ENCODE assay signal across 9 cellular contexts in the genomic region with DNA sequence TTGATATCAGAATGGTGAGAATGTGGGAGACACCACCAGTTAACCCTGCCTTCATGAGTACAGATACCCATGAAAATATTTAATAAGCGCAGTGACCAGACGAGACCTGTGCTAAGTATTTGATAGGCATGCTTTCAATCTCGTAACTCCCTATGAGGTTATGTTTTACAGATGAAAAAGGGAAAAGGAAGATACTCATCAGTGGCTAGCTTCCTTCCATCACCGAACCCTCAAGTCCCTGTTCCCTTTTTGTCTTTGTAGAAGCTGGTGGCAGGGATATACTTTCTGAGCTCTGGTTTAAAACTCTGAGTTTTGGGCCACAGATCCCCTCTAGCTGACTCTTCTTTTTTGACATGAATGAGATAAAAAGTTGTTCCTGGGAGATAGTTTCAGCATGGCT. TPM values are rescaled to one million over a fixed set of nuclear protein-coding genes. Genes with fewer than 3 reads are reported as not detected.
DNase-seq lines count a peak whose midpoint lies in the region; ATAC-seq, FAIRE-seq and TF ChIP-seq lines count a peak whose summit lies in the region.
"Had no signal": no experiment of that assay in that cellular context is flagged by ENCODE, and none has a peak within 500 bp of the region (broad histone marks: within the 10 kb centered on the region; RNA-seq: fewer than 3 reads in every experiment).

No MANE protein-coding gene starts in this region.

- ATAC-seq in GM19351 (IDR thresholded peaks at IDR 0.05; ENCODE audit: unreplicated experiment) (peak; percentile 5), K562 (peak; percentile 2), psoas muscle (peak in 1 of 4 donors; percentile 9)

- H4K20me1 ChIP-seq in K562 (replicated peaks; ENCODE audit: control insufficient read depth, insufficient read depth, low read length) = no peaks in the 10 kb centered on the region

- no peaks in the 10 kb centered on the region for H3K9me3 ChIP-seq in HUES48 (ENCODE audit: control insufficient read depth, insufficient read depth, low read length)
- H3K9me3 ChIP-seq in K562 (replicated peaks; ENCODE audit: control insufficient read depth, insufficient read depth, low read depth, low read length) = no peaks in the 10 kb centered on the region
- H3K9me3 ChIP-seq in psoas muscle = no peaks in the 10 kb centered on the region
- H3K9me3 ChIP-seq in Caco-2 = no peaks in the 10 kb centered on the region

- no peak overlapping the region for H2AFZ ChIP-seq in K562 (ENCODE audit: low read depth, low read length)

- intact Hi-C loops in K562 (cut with micrococcal nuclease) = loop anchor here (1.0 to 5.0 kb wide), 4 partner anchors 14 to 46 kb away; no protein-coding TSS in a partner anchor
- intact Hi-C loops in psoas muscle (cut with DNase I) = no loop called here
- intact Hi-C loops in Caco-2 (cut with micrococcal nuclease; ENCODE audit: unreplicated experiment) = loop anchor here (1.0 to 2.0 kb wide), 2 partner anchors 12 to 14 kb away; no protein-coding TSS in a partner anchor

- POLR2A ChIA-PET in K562 (lab: Yijun Ruan, JAX) (interaction anchor here (0.7 to 1.6 kb wide), 6 partner anchors 10 to 90 kb away, joined by 3 to 7 read pairs (median 3); no protein-coding TSS in a partner anchor), Caco-2 (lab: Charles Lee) (no interaction called here)

- FAIRE-seq in K562 (lab: Jason Lieb, UNC) = peak; percentile 26

- H3K9ac ChIP-seq in HUES48 (ENCODE audit: low read depth, low read length) (peak overlapping the region; percentile 52), K562 (ENCODE audit: insufficient read depth in 1 of 2, low read depth in 2 of 2, low read length in 2 of 2) (peak overlapping the region in 1 of 2 experiments; percentile 57; a peak in 2 of 4 replicates)

- TF ChIP-seq POLR2A in K562 (conservative IDR thresholded peaks at IDR 0.05) = no peak

- CTCF ChIA-PET in K562 (lab: Yijun Ruan, JAX; ENCODE audit: low intra/inter-chr PET ratio) = no interaction called here
- CTCF ChIA-PET in Caco-2 (lab: Charles Lee) = interaction anchor here (2.3 kb wide), 1 partner anchor 26 kb away, joined by 9 read pairs; a partner anchor contains a TSS

- no peaks in the 10 kb centered on the region for H3K9me3 Mint-ChIP-seq in Caco-2 (ENCODE audit: unreplicated experiment)

- peaks cover 20% of the 10 kb centered on the region for H3K36me3 ChIP-seq in HUES48 (ENCODE audit: control insufficient read depth, insufficient read depth, low read length)
- H3K36me3 ChIP-seq in K562 (ENCODE audit: control insufficient read depth, insufficient read depth, low read length) = peaks cover 7% of the 10 kb centered on the region; the same call in 1 of the 3 replicates
- H3K36me3 ChIP-seq in psoas muscle (ENCODE audit: insufficient read depth in 1 of 2, low read depth in 1 of 2) = no peaks in the 10 kb centered on the region
- no peaks in the 10 kb centered on the region for H3K36me3 ChIP-seq in Caco-2 (ENCODE audit: control insufficient read depth, insufficient read depth, low read length)

- DNase-seq in K562 (ENCODE audit: extremely low read depth in 1 of 4, low spot score in 3 of 4) (no peak), psoas muscle (no peak), NCI-H446 treated with DMSO at 0.1 percent for 48 hours (lab: John Stamatoyannopoulos, UW) (no peak), anterior cingulate cortex (lab: John Stamatoyannopoulos, UW) (no peak), Caco-2 (no peak)
- DNase-seq in stimulated activated CD8-positive, alpha-beta memory T cell treated with anti-CD3 and anti-CD28 coated beads, Interleukin-4, amount 100 ng/mL, for 48 hours = no peak
- DNase-seq: NCI-H1105 treated with DMSO at 0.1 percent for 48 hours had no signal

- H3K27ac ChIP-seq in HUES48 (ENCODE audit: low read depth, low read length) (peak overlapping the region; percentile 97), K562 (ENCODE audit: extremely low read depth, low read depth, low read length) (peak overlapping the region; percentile 87), psoas muscle (peak overlapping the region; percentile 56)

- BruUV-seq in K562 (replicated peaks; lab: Mats Ljungman, UMichigan) = no TSS peak
- BruUV-seq in Caco-2 (replicated peaks; lab: Mats Ljungman, UMichigan) = no TSS peak

- no peaks in the 10 kb centered on the region for H3K36me3 Mint-ChIP-seq in Caco-2 (ENCODE audit: insufficient read depth, unreplicated experiment)

- H3K4me3 ChIP-seq in HUES48 (ENCODE audit: low read depth, low read length) (0 out of 2 replicates have a peak overlapping the region, but pooled peaks have one; percentile 42), K562 (no peak overlapping the region), psoas muscle (no peak overlapping the region), Caco-2 (ENCODE audit: low read depth, low read length) (no peak overlapping the region)

- peaks cover 14% of the 10 kb centered on the region for H3K4me1 Mint-ChIP-seq in Caco-2 (ENCODE audit: low read depth, unreplicated experiment)

- no peak for TF ChIP-seq RAD21 in K562 (CRISPR knock-in tag; conservative IDR thresholded peaks at IDR 0.05 in 1 of 2, IDR thresholded peaks at IDR 0.05 in 1 of 2)

- H3K27ac Mint-ChIP-seq in Caco-2 (ENCODE audit: unreplicated experiment) = no peak overlapping the region

- H3K27me3 ChIP-seq in HUES48 (ENCODE audit: control insufficient read depth, insufficient read depth, low read length) (no peaks in the 10 kb centered on the region), K562 (ENCODE audit: control insufficient read depth in 2 of 2, insufficient read depth in 2 of 2, low read length in 2 of 2) (no peaks in the 10 kb centered on the region), psoas muscle (ENCODE audit: insufficient read depth in 3 of 3, low read length in 2 of 3) (no peaks in the 10 kb centered on the region), Caco-2 (replicated peaks; ENCODE audit: control insufficient read depth, insufficient read depth, low read length) (no peaks in the 10 kb centered on the region)

- peaks cover 65% of the 10 kb centered on the region for H3K79me2 ChIP-seq in K562 (ENCODE audit: control insufficient read depth, insufficient read depth, low read length)

- TF ChIP-seq CTCF in K562 (IDR thresholded peaks at IDR 0.05 in 2 of 3, conservative IDR thresholded peaks at IDR 0.05 in 1 of 3; ENCODE audit: insufficient read depth in 2 of 3, low read depth in 1 of 3, low read length in 3 of 3) (no peak), psoas muscle (IDR thresholded peaks at IDR 0.05) (no peak), Caco-2 (IDR thresholded peaks at IDR 0.05; ENCODE audit: insufficient read depth in 1 of 2, low read depth in 1 of 2, low read length in 1 of 2, severe bottlenecking in 1 of 2, unreplicated experiment in 1 of 2) (no peak)

- peaks cover 65% of the 10 kb centered on the region for H3K4me1 ChIP-seq in HUES48 (ENCODE audit: control insufficient read depth, insufficient read depth, low read length)
- peaks cover 9 to 45% of the 10 kb centered on the region in 2 experiments; a peak in 4 of 5 replicates for H3K4me1 ChIP-seq in K562 (replicated peaks in 1 of 2; ENCODE audit: control insufficient read depth in 2 of 2, insufficient read depth in 2 of 2, low read length in 2 of 2)
- H3K4me1 ChIP-seq in psoas muscle = peaks cover 35% of the 10 kb centered on the region
- H3K4me1 ChIP-seq in Caco-2 = peaks cover 28% of the 10 kb centered on the region

- H3K27me3 Mint-ChIP-seq in Caco-2 (ENCODE audit: insufficient read depth, unreplicated experiment) = no peaks in the 10 kb centered on the region

- in situ Hi-C loops in K562 (cut with MboI) = no loop called here

- peak overlapping the region; percentile 50 for H3K4me2 ChIP-seq in K562 (ENCODE audit: insufficient read depth, low read length)

- no peaks in the 10 kb centered on the region for H3K9me1 ChIP-seq in K562 (ENCODE audit: control insufficient read depth, insufficient read depth, low read length)

- H3K4me3 Mint-ChIP-seq in Caco-2 (ENCODE audit: unreplicated experiment) = no peak overlapping the region

- 35% methylated on average over 4 of the region's 4 CpGs for WGBS in K562 (ENCODE audit: insufficient coverage, low coverage, missing lambda C conversion rate)
- 81 to 91% (median 87%) methylated on average over 4 of the region's 4 CpGs for WGBS in psoas muscle, 3 donors

- TF ChIP-seq EP300 in K562 (IDR thresholded peaks at IDR 0.05; ENCODE audit: low read length) = no peak

TF ChIP-seq in K562, 482 proteins besides CTCF, POLR2A, EP300 and RAD21 (continues in another document):
- TF ChIP-seq, protein P1, sequence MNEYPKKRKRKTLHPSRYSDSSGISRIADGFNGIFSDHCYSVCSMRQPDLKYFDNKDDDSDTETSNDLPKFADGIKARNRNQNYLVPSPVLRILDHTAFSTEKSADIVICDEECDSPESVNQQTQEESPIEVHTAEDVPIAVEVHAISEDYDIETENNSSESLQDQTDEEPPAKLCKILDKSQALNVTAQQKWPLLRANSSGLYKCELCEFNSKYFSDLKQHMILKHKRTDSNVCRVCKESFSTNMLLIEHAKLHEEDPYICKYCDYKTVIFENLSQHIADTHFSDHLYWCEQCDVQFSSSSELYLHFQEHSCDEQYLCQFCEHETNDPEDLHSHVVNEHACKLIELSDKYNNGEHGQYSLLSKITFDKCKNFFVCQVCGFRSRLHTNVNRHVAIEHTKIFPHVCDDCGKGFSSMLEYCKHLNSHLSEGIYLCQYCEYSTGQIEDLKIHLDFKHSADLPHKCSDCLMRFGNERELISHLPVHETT (CRISPR knock-in tag; conservative IDR thresholded peaks at IDR 0.05 in 1 of 2, IDR thresholded peaks at IDR 0.05 in 1 of 2) = no peak; a peak in 1 of 4 replicates

RNA-seq across cellular contexts. Expression of a gene that starts 26.3 kb away (rescaled TPM):
- 144 and 172 TPM in 2 replicates for total RNA-seq in K562 (2011; cell fraction: chromatin; rRNA removed; ENCODE audit: low replicate concordance)
- total RNA-seq in K562 (2011; cell fraction: nucleolus; rRNA removed) = 34.5 and 40.9 TPM in 2 replicates
- total RNA-seq in K562 (2011; cell fraction: nucleoplasm; rRNA removed) = 54.2 and 74.1 TPM in 2 replicates
- total RNA-seq in K562 (2014; rRNA removed) (16.9 and 17.1 TPM in 2 replicates), K562 (2014; rRNA removed; fragmentation: Illumina TruSeq; extraction: Trizol) (19.0 and 21.2 TPM in 2 replicates), K562 (2015; rRNA removed; fragmentation: Illumina TruSeq; extraction: Trizol) (17.8 and 20.7 TPM in 2 replicates), K562 (2021) (46.2 and 47.5 TPM in 2 replicates), psoas muscle (100 to 1,000 TPM; 118 to 149 (median 122) TPM), Caco-2 (2022) (45.2 and 48.3 TPM in 2 replicates)
- polyA plus RNA-seq in K562 (2011; rRNA removed) (17.2 and 17.7 TPM in 2 replicates), K562 (2014; fragmentation: Illumina TruSeq; extraction: Trizol) (29.5 and 31.9 TPM in 2 replicates), K562 (2014; fragmentation: Nextera tagmentation; extraction: Ambion mirVana) (1 to 10 TPM; 4.1 to 9.9 TPM), K562 (2014; rRNA removed) (15.2 and 15.3 TPM in 2 replicates), psoas muscle (100 to 1,000 TPM in 2 of 3 donors, 10 to 100 TPM in 1; 62.7 to 171 (median 115) TPM)
- polyA plus RNA-seq in K562 (2011; cell fraction: cytosol; rRNA removed) = 9.4 and 16.2 TPM in 2 replicates
- polyA plus RNA-seq in K562 (2011; cell fraction: nucleus; rRNA removed) = 37.1 and 55.1 TPM in 2 replicates
- 12.9 and 15.0 TPM in 2 replicates for polyA plus RNA-seq in K562 (2012)
- polyA minus RNA-seq in K562 (2011; rRNA and poly(A)+ RNA removed) = 71.7 and 90.0 TPM in 2 replicates
- 28.2 and 30.6 TPM in 2 replicates for polyA minus RNA-seq in K562 (2011; cell fraction: cytosol; rRNA and poly(A)+ RNA removed)
- 35.0 and 70.0 TPM in 2 replicates for polyA minus RNA-seq in K562 (2011; cell fraction: nucleus; rRNA and poly(A)+ RNA removed)

Comparison
In these comparisons a context has a peak if more than half of its experiments do, and no peak if none do; other contexts are left out.
1. intact Hi-C loops: an anchor here in K562 (1.0 to 5.0 kb wide) and Caco-2 (1.0 to 2.0 kb wide); none called in psoas muscle.